ENCODE assay signal across 14 cellular contexts in genomic region chr18:67300498-67300897, GRCh38.
DNase-seq lines count a peak whose midpoint lies in the region; ATAC-seq and TF ChIP-seq lines count a peak whose summit lies in the region.
"Had no signal": no experiment of that assay in that cellular context is flagged by ENCODE, and none has a peak within 500 bp of the region (broad histone marks: within the 10 kb centered on the region; RNA-seq: fewer than 3 reads in every experiment).

No MANE protein-coding gene starts in this region.

- no peak overlapping the region for H3K4me3 ChIP-seq in gastrocnemius medialis
- H3K4me3 ChIP-seq: hepatocyte, left lung had no signal

- CTCF ChIA-PET in activated naive CD4-positive, alpha-beta T cell treated with anti-CD3 and anti-CD28 coated beads, Interleukin-2, amount 10 ng/mL, durations not matched to agents 7 days and 5 days (lab: Charles Lee) = no interaction called here

- peaks cover 16% of the 10 kb centered on the region for H3K4me1 Mint-ChIP-seq in activated naive CD4-positive, alpha-beta T cell treated with anti-CD3 and anti-CD28 coated beads, Interleukin-2, amount 10 ng/mL, durations not matched to agents 7 days and 5 days
- no peaks in the 10 kb centered on the region for H3K4me1 Mint-ChIP-seq in endothelial cell (ENCODE audit: unreplicated experiment)

- H3K27me3 Mint-ChIP-seq in activated naive CD4-positive, alpha-beta T cell treated with anti-CD3 and anti-CD28 coated beads, Interleukin-2, amount 10 ng/mL, durations not matched to agents 7 days and 5 days = no peaks in the 10 kb centered on the region
- no peaks in the 10 kb centered on the region for H3K27me3 Mint-ChIP-seq in endothelial cell (ENCODE audit: unreplicated experiment)

- no peaks in the 10 kb centered on the region for H3K36me3 ChIP-seq in gastrocnemius medialis
- H3K36me3 ChIP-seq: left lung had no signal

- no peak overlapping the region for H3K4me3 Mint-ChIP-seq in activated naive CD4-positive, alpha-beta T cell treated with anti-CD3 and anti-CD28 coated beads, Interleukin-2, amount 10 ng/mL, durations not matched to agents 7 days and 5 days
- no peak overlapping the region for H3K4me3 Mint-ChIP-seq in endothelial cell (ENCODE audit: unreplicated experiment)

- H3K27ac ChIP-seq in gastrocnemius medialis = no peak overlapping the region
- H3K27ac ChIP-seq: epithelial cell of prostate, hepatocyte, KMS-11, left lung had no signal

- H3K36me3 Mint-ChIP-seq in activated naive CD4-positive, alpha-beta T cell treated with anti-CD3 and anti-CD28 coated beads, Interleukin-2, amount 10 ng/mL, durations not matched to agents 7 days and 5 days = peaks cover 2% of the 10 kb centered on the region
- peaks cover 3% of the 10 kb centered on the region for H3K36me3 Mint-ChIP-seq in endothelial cell (ENCODE audit: low read depth, unreplicated experiment)

- H3K27ac Mint-ChIP-seq in activated naive CD4-positive, alpha-beta T cell treated with anti-CD3 and anti-CD28 coated beads, Interleukin-2, amount 10 ng/mL, durations not matched to agents 7 days and 5 days = no peak overlapping the region
- H3K27ac Mint-ChIP-seq in endothelial cell (ENCODE audit: unreplicated experiment) = no peak overlapping the region

- peak; percentile 31 for DNase-seq in activated naive CD4-positive, alpha-beta T cell treated with anti-CD3 and anti-CD28 coated beads, Interleukin-2, amount 10 ng/mL, durations not matched to agents 7 days and 5 days
- DNase-seq in activated naive CD4-positive, alpha-beta T cell (lab: John Stamatoyannopoulos, UW) = no peak
- DNase-seq in NAMALWA (ENCODE audit: low spot score) (peak; percentile 48), amniotic epithelial cell (ENCODE audit: low read depth) (peak; percentile 28), endothelial cell (ENCODE audit: low spot score) (no peak), gastrocnemius medialis (no peak)
- DNase-seq in stimulated activated naive CD8-positive, alpha-beta T cell treated with anti-CD3 and anti-CD28 coated beads, Interleukin-15, Interleukin-2, amounts not matched to agents 100 U/mL and 50 U/mL, for 24 hours = peak; percentile 12
- DNase-seq: activated gamma-delta T cell treated with Interleukin-2 at 50 U/mL for 16 hours, C1 segment of cervical spinal cord, left lung had no signal

- in situ Hi-C loops in gastrocnemius medialis (cut with MboI; ENCODE audit: low sequenced_read_pairs in 4 of 4) = no loop called here

- no peak for ATAC-seq in stimulated activated naive CD8-positive, alpha-beta T cell treated with anti-CD3 and anti-CD28 coated beads, Interleukin-15, Interleukin-2, amounts not matched to agents 100 U/mL and 50 U/mL, for 24 hours
- no peak for ATAC-seq in gastrocnemius medialis
- ATAC-seq: left lung, Panc1 had no signal

- H3K27me3 ChIP-seq in gastrocnemius medialis = no peaks in the 10 kb centered on the region
- H3K27me3 ChIP-seq: hepatocyte, left lung had no signal

- H3K9me3 Mint-ChIP-seq in activated naive CD4-positive, alpha-beta T cell treated with anti-CD3 and anti-CD28 coated beads, Interleukin-2, amount 10 ng/mL, durations not matched to agents 7 days and 5 days = peaks cover 15% of the 10 kb centered on the region
- H3K9me3 Mint-ChIP-seq in endothelial cell (ENCODE audit: unreplicated experiment) = no peaks in the 10 kb centered on the region

- no peak for TF ChIP-seq POLR2A in gastrocnemius medialis (IDR thresholded peaks at IDR 0.05)

- intact Hi-C loops in gastrocnemius medialis (cut with DNase I; ENCODE audit: low total_unique reads) = no loop called here

- H3K9me3 ChIP-seq in gastrocnemius medialis = no peaks in the 10 kb centered on the region

- H3K4me1 ChIP-seq in gastrocnemius medialis = no peaks in the 10 kb centered on the region
- H3K4me1 ChIP-seq: left lung had no signal

- no peak for TF ChIP-seq CTCF in endothelial cell (IDR thresholded peaks at IDR 0.05; ENCODE audit: unreplicated experiment)
- no peak for TF ChIP-seq CTCF in gastrocnemius medialis (IDR thresholded peaks at IDR 0.05 in 4 of 5, conservative IDR thresholded peaks at IDR 0.05 in 1 of 5)

Comparison
In these comparisons a context has a peak if more than half of its experiments do, and no peak if none do; other contexts are left out.
1. DNase-seq: peak in activated naive CD4-positive, alpha-beta T cell treated with anti-CD3 and anti-CD28 coated beads, Interleukin-2, amount 10 ng/mL, durations not matched to agents 7 days and 5 days (single experiment), NAMALWA (single experiment), amniotic epithelial cell (single experiment) and stimulated activated naive CD8-positive, alpha-beta T cell treated with anti-CD3 and anti-CD28 coated beads, Interleukin-15, Interleukin-2, amounts not matched to agents 100 U/mL and 50 U/mL, for 24 hours (single experiment); none in activated naive CD4-positive, alpha-beta T cell (0 of 4), endothelial cell (single experiment) and gastrocnemius medialis (0 of 2).